Comparison of ENCODE assay signal across 20 cellular contexts in the genomic region with DNA sequence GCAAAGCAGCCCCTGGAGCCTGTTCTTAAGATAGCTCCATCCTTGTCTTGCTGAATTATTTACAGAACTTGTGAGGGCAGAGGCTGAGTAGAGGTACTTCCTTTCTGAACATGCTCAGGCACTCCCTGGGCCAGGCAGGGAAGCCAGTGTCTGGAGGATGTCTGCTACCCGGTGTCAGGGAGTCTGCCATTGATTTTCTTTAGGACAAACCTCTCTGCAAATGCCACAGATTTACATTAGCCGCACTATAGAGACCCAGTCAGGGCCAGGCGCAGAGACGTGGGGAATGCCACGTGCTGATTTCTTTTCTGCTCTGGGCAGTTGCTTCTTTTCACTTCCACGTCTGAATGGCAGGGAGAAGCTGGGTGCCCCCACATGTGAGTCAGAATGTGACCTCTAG.
"Had no signal": no experiment of that assay in that cellular context is flagged by ENCODE, and none has a peak within 500 bp of the region (broad histone marks: within the 10 kb centered on the region; RNA-seq: fewer than 3 reads in every experiment).

No MANE protein-coding gene starts in this region.

- H3K27me3 ChIP-seq: brain microvascular endothelial cell, gastroesophageal sphincter, heart right ventricle, tibial nerve, uterus had no signal

- ATAC-seq: activated T-cell treated with anti-CD3 and anti-CD28 coated beads, Interleukin-2, amount 50 U/mL, for 4 hours; gastroesophageal sphincter; heart right ventricle; lower lobe of right lung had no signal

- H3K4me3 ChIP-seq: gastroesophageal sphincter, heart right ventricle, lower lobe of right lung, prostate gland, tibial nerve, uterus had no signal

- H3K36me3 ChIP-seq: gastroesophageal sphincter, heart right ventricle, lower lobe of right lung, prostate gland, tibial nerve, uterus had no signal

- H3K27ac ChIP-seq: brain microvascular endothelial cell, gastroesophageal sphincter, heart right ventricle, lower lobe of right lung, prostate gland, tibial nerve, uterus had no signal

- DNase-seq: activated CD4-positive, alpha-beta T cell treated with anti-CD3 and anti-CD28 coated beads, Interleukin-2, amount 10 ng/mL, durations not matched to agents 7 days and 5 days; activated CD8-positive, alpha-beta memory T cell treated with anti-CD3 and anti-CD28 coated beads, Interleukin-2, amount 50 U/mL, for 4 hours; activated naive CD4-positive, alpha-beta T cell treated with anti-CD3 and anti-CD28 coated beads for 36 hours; activated T-cell treated with anti-CD3 and anti-CD28 coated beads, Interleukin-2, amount 50 U/mL, for 4 hours; anterior cingulate cortex; brain microvascular endothelial cell; erythroblast; heart right ventricle; left cardiac atrium; lower lobe of right lung; midbrain; occipital lobe; right cardiac atrium; stimulated activated CD4-positive, alpha-beta T cell treated with anti-CD3 and anti-CD28 coated beads, Interleukin-2, amount 100 ng/mL, for 24 hours; T-helper 1 cell; T1000; uterus had no signal

- H3K9me3 ChIP-seq: gastroesophageal sphincter, heart right ventricle, lower lobe of right lung, prostate gland, tibial nerve, uterus had no signal

- H3K4me1 ChIP-seq: gastroesophageal sphincter, heart right ventricle, lower lobe of right lung, prostate gland, uterus had no signal
